8 cellular contexts compared by ENCODE assay signal in genomic region chr1:50023292-50024159, GRCh38. TPM values are rescaled to one million over a fixed set of nuclear protein-coding genes. Genes with fewer than 3 reads are reported as not detected.
DNase-seq lines count a peak whose midpoint lies in the region; ATAC-seq, FAIRE-seq and TF ChIP-seq lines count a peak whose summit lies in the region.

Gene AGBL4, minus strand, starts transcription at chr1:50023954.

- H3K4me1 ChIP-seq in esophagus (ENCODE audit: control insufficient read depth in 2 of 2, insufficient read depth in 2 of 2, low read length in 1 of 2) (peaks cover 0 to 7% of the 10 kb centered on the region in 2 donors), muscle layer of colon (ENCODE audit: insufficient read depth, low read length) (no peaks in the 10 kb centered on the region)

- H3K9me3 ChIP-seq in esophagus (ENCODE audit: control insufficient read depth in 2 of 2, insufficient read depth in 1 of 2, low read depth in 1 of 2, low read length in 1 of 2) (no peaks in the 10 kb centered on the region), muscle layer of colon (ENCODE audit: low read length) (no peaks in the 10 kb centered on the region)

- no peaks in the 10 kb centered on the region for H3K36me3 ChIP-seq in esophagus (ENCODE audit: control insufficient read depth in 2 of 2, insufficient read depth in 2 of 2, low read length in 1 of 2)
- H3K36me3 ChIP-seq in muscle layer of colon (ENCODE audit: insufficient read depth, low read length), result no peaks in the 10 kb centered on the region

- H3K4me3 ChIP-seq in AG10803 (ENCODE audit: low read length) (peak within 1 kb of the TSS; percentile 55), esophagus (ENCODE audit: low read depth in 1 of 2, low read length in 2 of 2) (peak within 1 kb of the TSS; percentile 45 to 63), muscle layer of colon (ENCODE audit: low read depth in 1 of 2, low read length in 2 of 2) (peak within 1 kb of the TSS; percentile 59 to 74)

- H3K27me3 ChIP-seq in esophagus (ENCODE audit: control insufficient read depth in 1 of 2, insufficient read depth in 2 of 2, low read length in 2 of 2) (no peaks in the 10 kb centered on the region), muscle layer of colon (ENCODE audit: control insufficient read depth in 1 of 2, insufficient read depth in 2 of 2, low read length in 2 of 2) (no peaks in the 10 kb centered on the region)

- TF ChIP-seq CTCF in AG10803 (conservative IDR thresholded peaks at IDR 0.05; ENCODE audit: low read length) (no peak), D721Med (IDR thresholded peaks at IDR 0.05; ENCODE audit: insufficient read depth, missing control alignments) (no peak)

- no peak within 1 kb of the TSS for H3K9ac ChIP-seq in muscle layer of colon (ENCODE audit: low read length)

- FAIRE-seq in D721Med (lab: Jason Lieb, UNC), result no peak

- ATAC-seq in HG02642 (IDR thresholded peaks at IDR 0.05; ENCODE audit: poor library complexity, unreplicated experiment) (peak; percentile 59), HG02623 (IDR thresholded peaks at IDR 0.05; ENCODE audit: unreplicated experiment) (no peak)

- 8 to 9% methylated on average over 49 to 56 of the region's 56 CpGs for whole genome bisulfite sequencing in esophagus, 2 donors

- DNase-seq in AG10803 (ENCODE audit: low read depth) (peak; percentile 4), SHP77 (lab: John Stamatoyannopoulos, UW) (peak; percentile 83 to 95), D721Med (ENCODE audit: insufficient read length, low spot score) (no peak)
- no peak for DNase-seq in activated CD4-positive, CD25-positive, alpha-beta regulatory T cell (lab: John Stamatoyannopoulos, UW)

- H3K27ac ChIP-seq in esophagus (ENCODE audit: low read depth in 2 of 2, low read length in 1 of 2) (no peak within 1 kb of the TSS), muscle layer of colon (ENCODE audit: low read depth, low read length) (no peak within 1 kb of the TSS)

RNA-seq across cellular contexts. Expression of gene AGBL4, which starts in this region (rescaled TPM):
- polyA plus RNA-seq in esophagus, result under 1 TPM in 1 of 2 donors, not detected in 1; 0.02 TPM

Comparison
In these comparisons a context has a peak if more than half of its experiments do, and no peak if none do; other contexts are left out.
1. DNase-seq: peak in AG10803 (single experiment) and SHP77 (2 of 2); none in D721Med (single experiment) and activated CD4-positive, CD25-positive, alpha-beta regulatory T cell (0 of 4).
2. Peak in every context shown above with its lines, with median percentiles within 50 percentile points of each other: H3K4me3 ChIP-seq.